In the genomic region with DNA sequence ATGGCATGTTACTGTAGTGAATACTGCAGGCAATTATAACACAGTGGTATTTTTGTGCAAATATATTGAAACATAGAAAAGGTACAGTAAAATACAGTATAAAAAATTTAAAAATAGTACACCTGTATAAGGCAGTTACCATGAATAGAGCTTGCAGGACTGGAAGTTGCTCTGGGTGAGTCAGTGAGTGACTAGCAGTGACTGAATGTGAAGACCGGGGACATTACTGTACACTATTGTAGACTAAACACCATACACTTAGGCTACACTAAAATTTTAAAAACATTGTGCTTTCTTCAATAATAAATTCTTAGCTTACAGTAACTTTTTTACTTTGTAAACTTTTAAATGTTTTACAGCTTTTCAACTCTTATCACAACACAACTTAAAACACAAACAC, we compare ENCODE assay signal across 26 cellular contexts.
"Had no signal": no experiment of that assay in that cellular context is flagged by ENCODE, and none has a peak within 500 bp of the region (broad histone marks: within the 10 kb centered on the region; RNA-seq: fewer than 3 reads in every experiment).

No MANE protein-coding gene starts in this region.

- ATAC-seq: K562, Panc1, PC-3, Right ventricle myocardium inferior, SK-N-SH treated with all-trans-retinoic acid at 6 μM for 48 hours had no signal

- H3K9me3 Mint-ChIP-seq: IgD-negative memory B cell had no signal

- H3K27ac ChIP-seq: HL-60, KMS-11, RWPE1, SJCRH30 had no signal

- H3K27ac Mint-ChIP-seq: IgD-negative memory B cell had no signal

- H3K27me3 ChIP-seq: MG63, SJCRH30 had no signal

- H3K4me1 ChIP-seq: SJCRH30 had no signal

- H3K4me1 Mint-ChIP-seq: IgD-negative memory B cell had no signal

- H3K4me3 Mint-ChIP-seq: IgD-negative memory B cell had no signal

- H3K36me3 Mint-ChIP-seq: IgD-negative memory B cell had no signal

- H3K36me3 ChIP-seq: MG63, SJCRH30 had no signal

- H3K4me3 ChIP-seq: K562, MG63, SJCRH30 had no signal

- H3K4me2 ChIP-seq: KMS-11 had no signal

- H3K9me3 ChIP-seq: MG63, SJCRH30 had no signal

- DNase-seq: MG63, NCI-H1092, NCI-H1105 treated with DMSO at 0.1 percent for 48 hours, NCI-H1417 treated with DMSO at 0.1 percent for 48 hours, NCI-H146, NCI-H1694 treated with DMSO at 0.1 percent for 48 hours, NCI-H1930, NCI-H2081, NCI-H2107, NCI-H226, NCI-H446, NCI-H510A, NCI-H524 treated with DMSO at 0.1 percent for 48 hours, NCI-H69, NCI-H774, SHP77 treated with DMSO at 0.1 percent for 48 hours had no signal

- H3K27me3 Mint-ChIP-seq: IgD-negative memory B cell had no signal

- H3K9ac ChIP-seq: KMS-11 had no signal
